In the genomic region with DNA sequence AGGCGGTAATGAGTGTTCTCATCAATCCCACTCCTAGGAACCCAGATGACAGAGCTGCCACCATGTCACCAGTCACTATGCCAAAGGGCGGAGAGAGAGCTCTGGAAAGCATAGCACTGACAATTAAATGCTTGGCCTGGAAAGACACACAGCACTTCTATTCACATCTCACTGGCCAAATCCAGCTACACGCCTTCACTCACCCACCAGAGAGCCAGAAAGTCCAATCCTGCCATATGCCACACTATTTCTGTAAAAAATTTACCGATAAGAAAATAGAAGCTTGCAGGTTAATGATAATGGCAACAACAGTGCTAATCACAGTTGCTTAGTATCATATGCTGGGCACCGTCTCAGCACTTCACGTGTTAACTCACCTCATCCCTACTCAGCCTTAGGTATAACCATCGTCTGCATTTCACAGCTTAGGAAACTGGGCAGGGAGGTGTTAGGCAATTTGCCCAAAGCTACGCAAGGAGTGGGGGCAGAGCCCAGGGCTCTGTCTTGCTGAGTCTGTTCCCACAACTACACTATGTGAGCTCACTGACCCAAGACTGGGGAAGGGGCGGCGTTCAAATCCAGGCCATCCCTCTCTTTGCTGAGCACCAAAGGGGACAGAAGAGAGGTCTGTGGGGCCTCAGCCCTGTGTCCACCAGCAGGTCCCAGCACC, we compare ENCODE assay signal across 17 cellular contexts. TPM values are rescaled to one million over a fixed set of nuclear protein-coding genes. Genes with fewer than 3 reads are reported as not detected.
DNase-seq lines count a peak whose midpoint lies in the region; ATAC-seq, FAIRE-seq and TF ChIP-seq lines count a peak whose summit lies in the region.
"Had no signal": no experiment of that assay in that cellular context is flagged by ENCODE, and none has a peak within 500 bp of the region (broad histone marks: within the 10 kb centered on the region; RNA-seq: fewer than 3 reads in every experiment).

No MANE protein-coding gene starts in this region.

- POLR2A ChIA-PET in Panc1 (lab: Charles Lee): no interaction called here

- FAIRE-seq in pancreas (lab: Jason Lieb, UNC): no peak

- H3K4me1 ChIP-seq in Panc1 (ENCODE audit: control insufficient read depth, insufficient read depth, low read length) (no peaks in the 10 kb centered on the region), pancreas (peaks cover 0 to 2% (median 0%) of the 10 kb centered on the region in 3 donors)

- no peak overlapping the region for H3K27ac ChIP-seq in Panc1 (ENCODE audit: low read length)
- H3K27ac ChIP-seq in pancreas: no peak overlapping the region
- H3K27ac ChIP-seq: uterus had no signal

- DNase-seq in DMS 273 (lab: John Stamatoyannopoulos, UW; ENCODE audit: unreplicated experiment): peak; percentile 83
- DNase-seq in Panc1 (ENCODE audit: low read depth, low spot score): no peak
- peak; percentile 28 for DNase-seq in left cardiac atrium
- DNase-seq in pancreas: no peak
- DNase-seq in activated CD8-positive, alpha-beta memory T cell treated with anti-CD3 and anti-CD28 coated beads, Interleukin-2, amount 50 U/mL, for 48 hours: no peak
- DNase-seq in cortex of kidney (lab: John Stamatoyannopoulos, UW): no peak
- DNase-seq in medulla oblongata (ENCODE audit: extremely low spot score): no peak
- DNase-seq: activated CD4-positive, CD25-positive, alpha-beta regulatory T cell; activated naive CD8-positive, alpha-beta T cell treated with anti-CD3 and anti-CD28 coated beads, Interleukin-2, amount 50 U/mL, for 24 hours; effector memory CD4-positive, alpha-beta T cell; naive B cell; NCI-H1436; SHP77 treated with DMSO at 0.1 percent for 48 hours; T-helper 2 cell had no signal

- TF ChIP-seq CTCF in Panc1 (IDR thresholded peaks at IDR 0.05) (no peak), pancreas (IDR thresholded peaks at IDR 0.05) (no peak)

- H3K36me3 ChIP-seq in Panc1 (ENCODE audit: control insufficient read depth, insufficient read depth, low read length) (no peaks in the 10 kb centered on the region), pancreas (no peaks in the 10 kb centered on the region)
- H3K36me3 ChIP-seq: uterus had no signal

- H3K27me3 ChIP-seq in Panc1 (ENCODE audit: control insufficient read depth, insufficient read depth, low read length) (no peaks in the 10 kb centered on the region), pancreas (no peaks in the 10 kb centered on the region)
- H3K27me3 ChIP-seq: uterus had no signal

- H3K4me3 ChIP-seq in Panc1 (ENCODE audit: low read depth in 2 of 2, low read length in 2 of 2): no peak overlapping the region
- no peak overlapping the region for H3K4me3 ChIP-seq in pancreas
- H3K4me3 ChIP-seq: uterus had no signal

- no TSS peak for BruUV-seq in Panc1 (replicated peaks; lab: Mats Ljungman, UMichigan)

- intact Hi-C loops in Panc1 (cut with micrococcal nuclease; ENCODE audit: unreplicated experiment): no loop called here
- intact Hi-C loops in left cardiac atrium (cut with DNase I): no loop called here
- intact Hi-C loops in pancreas (cut with DNase I): no loop called here

- CTCF ChIA-PET in Panc1 (lab: Charles Lee): interaction anchor here (0.6 kb wide), 1 partner anchor 63 kb away, joined by 7 read pairs; no protein-coding TSS in a partner anchor

- WGBS in pancreas, 2 donors: 62 to 70% methylated on average over 10 of the region's 10 CpGs

- ATAC-seq in Panc1: 0 out of 2 replicates have a peak, but pooled peaks have one; percentile 21
- peak; percentile 75 to 78 for ATAC-seq in left cardiac atrium
- peak in 3 of 4 donors; percentile 44 to 59 (median 57) for ATAC-seq in pancreas
- no peak for ATAC-seq in HG03039 (IDR thresholded peaks at IDR 0.05; ENCODE audit: unreplicated experiment)
- ATAC-seq: activated naive CD8-positive, alpha-beta T cell treated with anti-CD3 and anti-CD28 coated beads, Interleukin-2, amount 50 U/mL, for 24 hours; HCT116 had no signal

- no peaks in the 10 kb centered on the region for H3K9me3 ChIP-seq in Panc1 (ENCODE audit: control insufficient read depth, insufficient read depth, low read depth, low read length)
- H3K9me3 ChIP-seq in pancreas: no peaks in the 10 kb centered on the region
- H3K9me3 ChIP-seq: uterus had no signal

- in situ Hi-C loops in Panc1 (cut with HindIII; ENCODE audit: low pct_unique_long_range_greater_than_20kb, low sequenced_read_pairs): no loop called here

RNA-seq across cellular contexts. Expression of a gene that starts 16.5 kb away (rescaled TPM):
- total RNA-seq in Panc1 (2021; ENCODE audit: unreplicated experiment) (7.0 TPM), left cardiac atrium (1 to 10 TPM; 5.9 to 7.3 TPM), pancreas (1 to 10 TPM in 5 of 6 donors, under 1 TPM in 1; 0.93 to 2.6 (median 1.3) TPM)
- 8.4 TPM for polyA plus RNA-seq in Panc1 (2012; ENCODE audit: insufficient read length)
- polyA plus RNA-seq in pancreas: 1 to 10 TPM; 2.6 to 3.3 TPM

Comparison
In these comparisons a context has a peak if more than half of its experiments do, and no peak if none do; other contexts are left out.
1. DNase-seq: peak in DMS 273 (single experiment) and left cardiac atrium (single experiment); none in Panc1 (single experiment), pancreas (0 of 6), activated CD8-positive, alpha-beta memory T cell treated with anti-CD3 and anti-CD28 coated beads, Interleukin-2, amount 50 U/mL, for 48 hours (single experiment), cortex of kidney (single experiment) and medulla oblongata (single experiment).